In the genomic region with DNA sequence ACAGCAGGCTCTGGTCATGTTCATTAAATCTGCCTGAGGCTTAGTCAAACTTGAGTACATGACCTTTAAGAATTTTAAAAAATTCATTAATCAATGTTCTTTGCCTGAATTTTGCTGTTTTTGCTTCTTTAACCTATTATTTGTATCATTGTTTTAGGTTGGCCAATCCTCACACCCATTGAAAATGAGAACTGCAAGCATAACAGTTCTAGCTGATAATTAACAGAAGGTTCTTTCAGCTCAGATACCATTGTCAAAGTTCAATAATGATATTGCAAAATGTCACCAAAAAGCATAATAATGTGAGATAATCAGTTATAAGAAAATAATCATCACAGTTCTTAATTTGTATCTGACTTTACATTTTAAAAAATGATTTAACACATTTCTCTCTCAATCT, we compare ENCODE assay signal across 7 cellular contexts.
"Had no signal": no experiment of that assay in that cellular context is flagged by ENCODE, and none has a peak within 500 bp of the region (broad histone marks: within the 10 kb centered on the region; RNA-seq: fewer than 3 reads in every experiment).

No MANE protein-coding gene starts in this region.

- DNase-seq: GOT3, H7, H9, HCEC 1CT, HFFc6 had no signal

- ATAC-seq: GM23338, HCT116 had no signal
